ENCODE assay signal across 8 cellular contexts in genomic region chr6:123316733-123317323, GRCh38.
DNase-seq lines count a peak whose midpoint lies in the region; ATAC-seq and TF ChIP-seq lines count a peak whose summit lies in the region.

No MANE protein-coding gene starts in this region.

- no peaks in the 10 kb centered on the region for H3K36me3 ChIP-seq in mammary epithelial cell (ENCODE audit: insufficient read depth, low read length)

- H3K4me3 ChIP-seq in GM12864 (ENCODE audit: low read depth, low read length) (no peak overlapping the region), mammary epithelial cell (replicated peaks in 1 of 3; ENCODE audit: insufficient read depth in 1 of 3, low read depth in 2 of 3, low read length in 3 of 3) (no peak overlapping the region)

- no peaks in the 10 kb centered on the region for H3K9me3 ChIP-seq in mammary epithelial cell (replicated peaks; ENCODE audit: insufficient read depth, low read length)

- BruUV-seq in mammary epithelial cell (replicated peaks; lab: Mats Ljungman, UMichigan): no TSS peak

- ATAC-seq in sciatic nerve (no peak), HG02970 (IDR thresholded peaks at IDR 0.05; ENCODE audit: low FRiP score, unreplicated experiment) (no peak)

- no peak overlapping the region for H2AFZ ChIP-seq in mammary epithelial cell (ENCODE audit: low read depth, low read length)

- no peaks in the 10 kb centered on the region for H3K9me3 Mint-ChIP-seq in osteocyte (ENCODE audit: unreplicated experiment)

- intact Hi-C loops in mammary epithelial cell (cut with micrococcal nuclease) (loop anchor here (1.0 to 5.0 kb wide), 3 partner anchors 370 to 585 kb away; no protein-coding TSS in a partner anchor), sciatic nerve (cut with DNase I) (no loop called here)

- H3K27me3 ChIP-seq in mammary epithelial cell (ENCODE audit: insufficient read depth, low read length): no peaks in the 10 kb centered on the region

- H3K79me2 ChIP-seq in mammary epithelial cell (ENCODE audit: insufficient read depth, low read length): no peaks in the 10 kb centered on the region

- in situ Hi-C loops in mammary epithelial cell (cut with MboI; ENCODE audit: low sequenced_read_pairs in 2 of 2): loop anchor here (10.0 to 25.0 kb wide), 4 partner anchors 355 to 455 kb away; no protein-coding TSS in a partner anchor

- H3K27ac ChIP-seq in mammary epithelial cell (ENCODE audit: insufficient read depth, low read depth, low read length): no peak overlapping the region

- peak; percentile 15 for TF ChIP-seq CTCF in GM12864 (IDR thresholded peaks at IDR 0.05; ENCODE audit: low read depth, low read length, missing control alignments)
- TF ChIP-seq CTCF in mammary epithelial cell (conservative IDR thresholded peaks at IDR 0.05 in 1 of 2, IDR thresholded peaks at IDR 0.05 in 1 of 2; ENCODE audit: extremely low read depth in 1 of 2, insufficient read depth in 1 of 2, low read depth in 1 of 2, low read length in 2 of 2): peak; percentile 35 to 45
- peak; percentile 62 for TF ChIP-seq CTCF in osteocyte (IDR thresholded peaks at IDR 0.05)

- H4K20me1 ChIP-seq in mammary epithelial cell (ENCODE audit: insufficient read depth, low read length): no peaks in the 10 kb centered on the region

- H3K36me3 Mint-ChIP-seq in osteocyte (ENCODE audit: unreplicated experiment): no peaks in the 10 kb centered on the region

- no peaks in the 10 kb centered on the region for H3K4me1 Mint-ChIP-seq in osteocyte (ENCODE audit: unreplicated experiment)

- H3K9ac ChIP-seq in mammary epithelial cell (ENCODE audit: insufficient read depth, low read length): no peak overlapping the region

- DNase-seq in GM12864 (ENCODE audit: low read depth) (no peak), NCI-H146 treated with DMSO at 0.1 percent for 48 hours (lab: John Stamatoyannopoulos, UW; ENCODE audit: unreplicated experiment) (peak; percentile 68), mammary epithelial cell (no peak), osteocyte (ENCODE audit: extremely low spot score, unreplicated experiment) (no peak), sciatic nerve (ENCODE audit: low spot score) (no peak), SKM-1 treated with dmso at 0.1 percent for 144 hours (lab: John Stamatoyannopoulos, UW; ENCODE audit: unreplicated experiment) (no peak)
- no peak for DNase-seq in effector CD4-positive, alpha-beta T cell

- no peak overlapping the region for H3K4me3 Mint-ChIP-seq in osteocyte (ENCODE audit: unreplicated experiment)

- no peak overlapping the region for H3K27ac Mint-ChIP-seq in osteocyte (ENCODE audit: unreplicated experiment)

- CTCF ChIA-PET in mammary epithelial cell (lab: Charles Lee; ENCODE audit: low non-redundant PET): no interaction called here

- dilution Hi-C loops in mammary epithelial cell (cut with HindIII; ENCODE audit: low sequenced_read_pairs): loop anchor here (25.0 kb wide), 1 partner anchor 455 kb away; no protein-coding TSS in a partner anchor

- H3K4me2 ChIP-seq in mammary epithelial cell (ENCODE audit: insufficient read depth, low read depth, low read length): no peak overlapping the region

- H3K4me1 ChIP-seq in mammary epithelial cell (ENCODE audit: insufficient read depth, low read length): no peaks in the 10 kb centered on the region

- WGBS in mammary epithelial cell (ENCODE audit: low coverage, missing lambda C conversion rate): 0% methylated on average over 2 of the region's 2 CpGs

- peaks cover 18% of the 10 kb centered on the region for H3K27me3 Mint-ChIP-seq in osteocyte (ENCODE audit: unreplicated experiment)
